In the genomic region with DNA sequence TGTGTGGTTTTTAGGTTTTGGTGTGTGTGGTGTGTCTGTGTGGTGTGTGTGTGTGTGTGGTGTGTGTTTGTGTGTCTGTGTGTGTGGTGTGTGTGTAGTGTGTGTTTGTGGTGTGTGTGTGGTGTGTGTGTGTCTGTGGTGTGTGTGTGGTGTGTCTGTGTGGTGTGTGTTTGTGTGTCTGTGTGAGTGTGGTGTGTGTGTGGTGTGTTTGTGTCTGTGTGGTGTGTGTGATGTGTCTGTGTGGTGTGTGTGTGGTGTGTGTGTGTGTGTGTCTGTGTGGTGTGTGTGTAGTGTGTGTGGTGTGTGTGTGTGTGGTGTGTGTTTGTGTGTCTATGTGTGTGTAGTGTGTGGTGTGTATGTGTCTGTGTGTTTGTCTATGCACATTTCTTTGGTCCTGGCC, we compare ENCODE assay signal across 18 cellular contexts. TPM values are rescaled to one million over a fixed set of nuclear protein-coding genes. Genes with fewer than 3 reads are reported as not detected.
DNase-seq lines count a peak whose midpoint lies in the region; ATAC-seq, FAIRE-seq and TF ChIP-seq lines count a peak whose summit lies in the region.
"Had no signal": no experiment of that assay in that cellular context is flagged by ENCODE, and none has a peak within 500 bp of the region (broad histone marks: within the 10 kb centered on the region; RNA-seq: fewer than 3 reads in every experiment).

No MANE protein-coding gene starts in this region.

- no TSS peak for BruUV-seq in K562 (replicated peaks; lab: Mats Ljungman, UMichigan)

- H4K5ac ChIP-seq in H9 (ENCODE audit: insufficient read length, low read depth, low read length): peak overlapping the region; percentile 58

- no peak for TF ChIP-seq CTCF in CD8-positive, alpha-beta T cell (IDR thresholded peaks at IDR 0.05)
- TF ChIP-seq CTCF in H9 (conservative IDR thresholded peaks at IDR 0.05): no peak
- TF ChIP-seq CTCF in K562 (IDR thresholded peaks at IDR 0.05 in 2 of 3, conservative IDR thresholded peaks at IDR 0.05 in 1 of 3; ENCODE audit: insufficient read depth in 2 of 3, low read depth in 1 of 3, low read length in 3 of 3): no peak
- no peak for TF ChIP-seq CTCF in progenitor cell of endocrine pancreas (IDR thresholded peaks at IDR 0.05; ENCODE audit: unreplicated experiment)
- no peak for TF ChIP-seq CTCF in esophagus squamous epithelium (IDR thresholded peaks at IDR 0.05)

- no peak overlapping the region for H2BK5ac ChIP-seq in H9 (ENCODE audit: insufficient read length, low read length)

- no peak overlapping the region for H3K56ac ChIP-seq in H9 (ENCODE audit: insufficient read length, low read depth, low read length)

- no peak overlapping the region for H3K14ac ChIP-seq in H9 (ENCODE audit: insufficient read depth, low read length)

- TF ChIP-seq RAD21 in K562 (CRISPR knock-in tag; conservative IDR thresholded peaks at IDR 0.05 in 1 of 2, IDR thresholded peaks at IDR 0.05 in 1 of 2): no peak

- no peaks in the 10 kb centered on the region for H3K36me3 ChIP-seq in CD8-positive, alpha-beta T cell (ENCODE audit: insufficient read depth, low read length)
- H3K36me3 ChIP-seq in K562 (ENCODE audit: control insufficient read depth, insufficient read depth, low read length) (no peaks in the 10 kb centered on the region), esophagus squamous epithelium (no peaks in the 10 kb centered on the region)
- H3K36me3 ChIP-seq: SJSA1 had no signal

- DNase-seq in CD8-positive, alpha-beta T cell: no peak
- DNase-seq in H9 (no peak), K562 (ENCODE audit: extremely low read depth in 1 of 4, low spot score in 3 of 4) (no peak), progenitor cell of endocrine pancreas (ENCODE audit: low spot score, unreplicated experiment) (no peak), esophagus squamous epithelium (lab: John Stamatoyannopoulos, UW) (no peak)
- DNase-seq in stimulated activated naive CD4-positive, alpha-beta T cell (lab: John Stamatoyannopoulos, UW): no peak
- DNase-seq: CD4-positive, alpha-beta memory T cell; DMS79; Kasumi-1; MM.1S; NCI-H1092 treated with DMSO at 0.1 percent for 48 hours; NCI-H2227 treated with DMSO at 0.1 percent for 48 hours; NCI-H524; PC-9 had no signal

- H2BK12ac ChIP-seq in H9 (ENCODE audit: insufficient read length, low read depth, low read length): no peak overlapping the region

- no peak overlapping the region for H2BK20ac ChIP-seq in H9 (ENCODE audit: low read depth, low read length, poor library complexity, severe bottlenecking)

- H3K79me2 ChIP-seq in H9 (ENCODE audit: insufficient read depth, low read length) (no peaks in the 10 kb centered on the region), K562 (ENCODE audit: control insufficient read depth, insufficient read depth, low read length) (no peaks in the 10 kb centered on the region)

- H3K4me2 ChIP-seq in H9 (ENCODE audit: insufficient read depth, insufficient read length, low read length) (no peak overlapping the region), K562 (ENCODE audit: insufficient read depth, low read length) (no peak overlapping the region)
- H3K4me2 ChIP-seq: GM23338, PC-9 had no signal

- ATAC-seq in CD8-positive, alpha-beta T cell: no peak
- no peak for ATAC-seq in K562
- ATAC-seq in GM21360 (IDR thresholded peaks at IDR 0.05; ENCODE audit: unreplicated experiment): no peak

- H3K9ac ChIP-seq in H9 (ENCODE audit: extremely low read depth, insufficient read length, low read length) (no peak overlapping the region), K562 (ENCODE audit: insufficient read depth in 1 of 2, low read depth in 2 of 2, low read length in 2 of 2) (no peak overlapping the region)

- H4K8ac ChIP-seq in H9 (replicated peaks; ENCODE audit: insufficient read length, low read depth, low read length): no peak overlapping the region

- no peak overlapping the region for H4K91ac ChIP-seq in H9 (ENCODE audit: insufficient read length, low read depth, low read length)

- no peak overlapping the region for H3K4me3 ChIP-seq in CD8-positive, alpha-beta T cell (ENCODE audit: low read depth, low read length)
- H3K4me3 ChIP-seq in K562 (no peak overlapping the region), esophagus squamous epithelium (no peak overlapping the region)
- H3K4me3 ChIP-seq: GM23338, PC-9, SJSA1 had no signal

- no peak overlapping the region for H3K4me3 Mint-ChIP-seq in CD8-positive, alpha-beta T cell
- H3K4me3 Mint-ChIP-seq in H9 (no peak overlapping the region), progenitor cell of endocrine pancreas (ENCODE audit: low read depth) (no peak overlapping the region)
- H3K4me3 Mint-ChIP-seq: B cell; CD4-positive, alpha-beta memory T cell; GM23338 had no signal

- H4K20me1 ChIP-seq in H9 (ENCODE audit: control insufficient read depth, insufficient read depth, insufficient read length) (peaks cover 2% of the 10 kb centered on the region), K562 (replicated peaks; ENCODE audit: control insufficient read depth, insufficient read depth, low read length) (no peaks in the 10 kb centered on the region; the same call in 1 of the 2 replicates)

- H3K4ac ChIP-seq in H9 (ENCODE audit: low read depth, low read length): no peak overlapping the region

- H3K23me2 ChIP-seq in H9 (ENCODE audit: insufficient read length, low read depth, low read length, poor library complexity, severe bottlenecking): no peaks in the 10 kb centered on the region

- no peak overlapping the region for H3T11ph ChIP-seq in H9 (ENCODE audit: low read length)

- H3K27me3 ChIP-seq in CD8-positive, alpha-beta T cell (ENCODE audit: insufficient read depth, low read length): no peaks in the 10 kb centered on the region
- H3K27me3 ChIP-seq in H9 (ENCODE audit: insufficient read depth, low read length) (no peaks in the 10 kb centered on the region), K562 (ENCODE audit: control insufficient read depth in 2 of 2, insufficient read depth in 2 of 2, low read length in 2 of 2) (peaks cover 21 to 34% of the 10 kb centered on the region in 2 experiments), esophagus squamous epithelium (peaks cover 0 to 50% (median 0%) of the 10 kb centered on the region in 4 donors)

- no peak overlapping the region for H2BK15ac ChIP-seq in H9 (ENCODE audit: low read depth, low read length)

- H3K27ac Mint-ChIP-seq in CD8-positive, alpha-beta T cell: peak overlapping the region; percentile 35
- no peak overlapping the region for H3K27ac Mint-ChIP-seq in H9
- H3K27ac Mint-ChIP-seq in progenitor cell of endocrine pancreas: peak overlapping the region; percentile 80
- H3K27ac Mint-ChIP-seq: B cell, GM23338 had no signal

- H3K4me1 ChIP-seq in CD8-positive, alpha-beta T cell (ENCODE audit: insufficient read depth, low read length): peaks cover 5% of the 10 kb centered on the region
- no peaks in the 10 kb centered on the region for H3K4me1 ChIP-seq in H9 (ENCODE audit: insufficient read depth, low read length)
- H3K4me1 ChIP-seq in K562 (replicated peaks in 1 of 2; ENCODE audit: control insufficient read depth in 2 of 2, insufficient read depth in 2 of 2, low read length in 2 of 2): peaks cover 0 to 12% of the 10 kb centered on the region in 2 experiments; a peak in 1 of 5 replicates
- H3K4me1 ChIP-seq in esophagus squamous epithelium: peaks cover 0 to 21% (median 0%) of the 10 kb centered on the region in 3 donors
- H3K4me1 ChIP-seq: SJSA1 had no signal

- no peak overlapping the region for H3K27ac ChIP-seq in CD8-positive, alpha-beta T cell (ENCODE audit: low read depth, low read length)
- no peak overlapping the region for H3K27ac ChIP-seq in H9 (ENCODE audit: insufficient read length, low read depth, low read length)
- no peak overlapping the region; the same call in 2 of the 3 replicates for H3K27ac ChIP-seq in K562 (ENCODE audit: extremely low read depth, low read depth, low read length)
- H3K27ac ChIP-seq in esophagus squamous epithelium: no peak overlapping the region
- H3K27ac ChIP-seq: PC-9, SJSA1 had no signal

- intact Hi-C loops in CD8-positive, alpha-beta T cell (cut with DNase I, micrococcal nuclease): no loop called here
- intact Hi-C loops in K562 (cut with micrococcal nuclease) (loop anchor here (5.0 kb wide), 1 partner anchor 61 kb away; no protein-coding TSS in a partner anchor), esophagus squamous epithelium (cut with DNase I) (no loop called here)

- no peaks in the 10 kb centered on the region for H3K36me3 Mint-ChIP-seq in CD8-positive, alpha-beta T cell
- no peaks in the 10 kb centered on the region; a peak in 1 of 7 replicates for H3K36me3 Mint-ChIP-seq in H9 (ENCODE audit: insufficient read depth in 1 of 3, low read depth in 3 of 3)
- no peaks in the 10 kb centered on the region for H3K36me3 Mint-ChIP-seq in progenitor cell of endocrine pancreas (ENCODE audit: insufficient read depth)
- H3K36me3 Mint-ChIP-seq: CD4-positive, alpha-beta memory T cell had no signal

- POLR2A ChIA-PET in CD8-positive, alpha-beta T cell (lab: Charles Lee): no interaction called here
- POLR2A ChIA-PET in K562 (lab: Yijun Ruan, JAX): no interaction called here

- no peak overlapping the region for H3K23ac ChIP-seq in H9 (ENCODE audit: insufficient read length, low read depth, low read length)

- no peak overlapping the region for H2AK5ac ChIP-seq in H9 (ENCODE audit: insufficient read length, low read length)

- TF ChIP-seq POLR2A in K562 (conservative IDR thresholded peaks at IDR 0.05) (no peak), esophagus squamous epithelium (IDR thresholded peaks at IDR 0.05) (no peak)

- TF ChIP-seq EP300 in K562 (IDR thresholded peaks at IDR 0.05; ENCODE audit: low read length): no peak

- H2BK120ac ChIP-seq in H9 (ENCODE audit: low read depth, low read length, poor library complexity, severe bottlenecking): no peak overlapping the region

- CTCF ChIA-PET in CD8-positive, alpha-beta T cell (lab: Charles Lee): no interaction called here
- CTCF ChIA-PET in K562 (lab: Yijun Ruan, JAX; ENCODE audit: low intra/inter-chr PET ratio): no interaction called here

- peaks cover 10% of the 10 kb centered on the region for H3K4me1 Mint-ChIP-seq in CD8-positive, alpha-beta T cell (ENCODE audit: low read depth)
- H3K4me1 Mint-ChIP-seq in H9 (peaks cover 2 to 4% of the 10 kb centered on the region in 2 experiments; a peak in 3 of 4 replicates), progenitor cell of endocrine pancreas (ENCODE audit: low read depth) (no peaks in the 10 kb centered on the region)
- H3K4me1 Mint-ChIP-seq: B cell had no signal

- peaks cover 4% of the 10 kb centered on the region for H3K9me3 Mint-ChIP-seq in CD8-positive, alpha-beta T cell
- H3K9me3 Mint-ChIP-seq in H9: peaks cover 10 to 11% of the 10 kb centered on the region in 2 experiments; a peak in 4 of 5 replicates
- H3K9me3 Mint-ChIP-seq in progenitor cell of endocrine pancreas (ENCODE audit: low read depth): peaks cover 11% of the 10 kb centered on the region

- H2AFZ ChIP-seq in H9 (ENCODE audit: low read length) (no peak overlapping the region), K562 (ENCODE audit: low read depth, low read length) (no peak overlapping the region)
- H2AFZ ChIP-seq: PC-9 had no signal

- peak; percentile 82 for FAIRE-seq in K562 (lab: Jason Lieb, UNC)

- H3K9me1 ChIP-seq in K562 (ENCODE audit: control insufficient read depth, insufficient read depth, low read length): no peaks in the 10 kb centered on the region

- no peaks in the 10 kb centered on the region for H3K9me3 ChIP-seq in CD8-positive, alpha-beta T cell (ENCODE audit: low read length)
- H3K9me3 ChIP-seq in H9 (ENCODE audit: control insufficient read depth, low read depth, low read length): no peaks in the 10 kb centered on the region
- H3K9me3 ChIP-seq in K562 (replicated peaks; ENCODE audit: control insufficient read depth, insufficient read depth, low read depth, low read length): no peaks in the 10 kb centered on the region
- peaks cover 0 to 8% (median 0%) of the 10 kb centered on the region in 3 donors for H3K9me3 ChIP-seq in esophagus squamous epithelium

- H3K79me1 ChIP-seq in H9 (ENCODE audit: insufficient read depth, low read depth, low read length, poor library complexity, severe bottlenecking): no peaks in the 10 kb centered on the region

- H3K27me3 Mint-ChIP-seq in CD8-positive, alpha-beta T cell (ENCODE audit: low read depth): peaks cover 20% of the 10 kb centered on the region
- H3K27me3 Mint-ChIP-seq in H9 (ENCODE audit: low read depth) (peaks cover 35% of the 10 kb centered on the region), progenitor cell of endocrine pancreas (peaks cover 18% of the 10 kb centered on the region)

- H3K18ac ChIP-seq in H9 (ENCODE audit: insufficient read length, low read depth, low read length): no peak overlapping the region

- in situ Hi-C loops in K562 (cut with MboI): no loop called here

RNA-seq across cellular contexts. Expression of gene NKD2, which starts 25.0 kb away (rescaled TPM):
- total RNA-seq in CD8-positive, alpha-beta T cell: under 1 TPM in 1 of 2 experiments, not detected in 1; 0.33 TPM
- 7.3 and 7.7 TPM in 2 replicates for total RNA-seq in H9 (2021)
- total RNA-seq in K562 (2011; cell fraction: chromatin; rRNA removed; ENCODE audit: low replicate concordance): 0.55 and 2.0 TPM in 2 replicates
- 0.67 and 1.7 TPM in 2 replicates for total RNA-seq in K562 (2011; cell fraction: nucleolus; rRNA removed)
- total RNA-seq in K562 (2011; cell fraction: nucleoplasm; rRNA removed): 0.37 TPM in 1 of 2 replicates, not detected in the other
- total RNA-seq in K562 (2014; rRNA removed): 0.12 and 0.64 TPM in 2 replicates
- total RNA-seq in K562 (2014; rRNA removed; fragmentation: Illumina TruSeq; extraction: Trizol): not detected in 2 replicates
- total RNA-seq in K562 (2015; rRNA removed; fragmentation: Illumina TruSeq; extraction: Trizol): not detected in 2 replicates
- total RNA-seq in K562 (2021): 0.35 and 0.38 TPM in 2 replicates
- 0.20 and 0.65 TPM in 2 replicates for polyA plus RNA-seq in K562 (2011; rRNA removed)
- polyA plus RNA-seq in K562 (2011; cell fraction: cytosol; rRNA removed): 0.29 TPM in 1 of 2 replicates, not detected in the other
- polyA plus RNA-seq in K562 (2011; cell fraction: nucleus; rRNA removed): 3.0 and 5.0 TPM in 2 replicates
- polyA plus RNA-seq in K562 (2012): 0.16 and 0.98 TPM in 2 replicates
- not detected in 2 replicates for polyA plus RNA-seq in K562 (2014; fragmentation: Illumina TruSeq; extraction: Trizol)
- polyA plus RNA-seq in K562 (2014; fragmentation: Nextera tagmentation; extraction: Ambion mirVana): not detected
- polyA plus RNA-seq in K562 (2014; rRNA removed): 0.09 TPM in 1 of 2 replicates, not detected in the other
- polyA minus RNA-seq in K562 (2011; rRNA and poly(A)+ RNA removed): not detected in 2 replicates
- 1.3 TPM in 1 of 2 replicates, not detected in the other for polyA minus RNA-seq in K562 (2011; cell fraction: cytosol; rRNA and poly(A)+ RNA removed)
- polyA minus RNA-seq in K562 (2011; cell fraction: nucleus; rRNA and poly(A)+ RNA removed): 1.00 and 1.3 TPM in 2 replicates
- 23.9 and 28.3 TPM in 2 replicates for total RNA-seq in progenitor cell of endocrine pancreas
- total RNA-seq in esophagus squamous epithelium: 10 to 100 TPM in 1 of 4 donors, 1 to 10 TPM in 3; 1.2 to 11.3 (median 1.5) TPM
- total RNA-seq: CD4-positive, alpha-beta memory T cell had no signal
- polyA plus RNA-seq: CD4-positive, alpha-beta memory T cell had no signal

Comparison
In these comparisons a context has a peak if more than half of its experiments do, and no peak if none do; other contexts are left out.
1. H3K27ac Mint-ChIP-seq: peak in CD8-positive, alpha-beta T cell (single experiment) and progenitor cell of endocrine pancreas (single experiment); none in H9 (0 of 3).